8 cellular contexts compared by ENCODE assay signal in genomic region chr15:63860161-63860954, GRCh38. TPM values are rescaled to one million over a fixed set of nuclear protein-coding genes. Genes with fewer than 3 reads are reported as not detected.
DNase-seq lines count a peak whose midpoint lies in the region; ATAC-seq lines count a peak whose summit lies in the region.

No MANE protein-coding gene starts in this region.

- no peaks in the 10 kb centered on the region for H3K4me1 ChIP-seq in HAP-1

- in situ Hi-C loops in HAP-1 (cut with MboI; ENCODE audit: low sequenced_read_pairs): no loop called here

- H3K27me3 ChIP-seq in HAP-1 (ENCODE audit: low read depth): no peaks in the 10 kb centered on the region

- no peak overlapping the region for H3K4me3 ChIP-seq in HAP-1

- no peaks in the 10 kb centered on the region for H3K36me3 ChIP-seq in HAP-1 (replicated peaks)

- no peaks in the 10 kb centered on the region for H3K9me3 ChIP-seq in HAP-1

- ATAC-seq in sciatic nerve: no peak

- intact Hi-C loops in posterior vena cava (cut with DNase I) (loop anchor here in 1 of 2 donors (5.0 kb wide), 1 partner anchor 62 kb away; no protein-coding TSS in a partner anchor), sciatic nerve (cut with DNase I) (no loop called here)

- DNase-seq in Kasumi-1 (lab: John Stamatoyannopoulos, UW) (peak; percentile 24 to 41), HAP-1 (ENCODE audit: low spot score in 2 of 2) (no peak), posterior vena cava (ENCODE audit: low spot score) (no peak), AG20443 (ENCODE audit: low spot score) (no peak), sciatic nerve (ENCODE audit: low spot score) (no peak)
- DNase-seq in activated CD4-positive, alpha-beta T cell treated with anti-CD3 and anti-CD28 coated beads for 48 hours: peak; percentile 67
- peak; percentile 29 for DNase-seq in effector CD8-positive, alpha-beta T cell (lab: John Stamatoyannopoulos, UW)
- peak; percentile 35 for DNase-seq in stimulated activated CD8-positive, alpha-beta memory T cell treated with anti-CD3 and anti-CD28 coated beads, Interleukin-7, amount 100 ng/mL, for 4 hours (ENCODE audit: low read depth in 2 of 2)

RNA-seq across cellular contexts. Expression of gene HERC1, which starts 26.6 kb away (rescaled TPM):
- total RNA-seq in posterior vena cava (10 to 100 TPM; 81.3 to 82.3 TPM), sciatic nerve (160 TPM)

Comparison
In these comparisons a context has a peak if more than half of its experiments do, and no peak if none do; other contexts are left out.
1. DNase-seq: peak in Kasumi-1 (2 of 2), activated CD4-positive, alpha-beta T cell treated with anti-CD3 and anti-CD28 coated beads for 48 hours (single experiment), effector CD8-positive, alpha-beta T cell (single experiment) and stimulated activated CD8-positive, alpha-beta memory T cell treated with anti-CD3 and anti-CD28 coated beads, Interleukin-7, amount 100 ng/mL, for 4 hours (2 of 2); none in HAP-1 (0 of 2), posterior vena cava (single experiment), AG20443 (single experiment) and sciatic nerve (single experiment).